9 cellular contexts compared by ENCODE assay signal in the genomic region with DNA sequence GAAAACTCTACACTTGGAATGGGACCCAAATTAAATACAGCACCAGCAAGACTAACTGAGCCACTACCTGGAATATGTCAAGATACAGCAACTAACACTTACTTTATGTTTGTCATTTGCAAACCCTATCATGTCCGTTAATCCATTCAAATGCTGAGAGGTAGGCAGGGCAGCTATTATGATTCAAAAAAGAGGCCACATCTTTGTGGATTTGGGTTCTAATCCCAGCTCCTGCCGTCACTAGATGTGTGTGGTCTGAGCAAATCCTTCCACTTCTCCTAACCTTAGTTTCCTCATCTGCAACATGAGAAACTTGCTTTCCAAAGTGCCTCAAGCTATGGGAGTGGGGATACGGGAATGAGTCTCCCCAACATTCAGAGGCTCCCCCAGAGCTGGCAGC. TPM values are rescaled to one million over a fixed set of nuclear protein-coding genes. Genes with fewer than 3 reads are reported as not detected.
DNase-seq lines count a peak whose midpoint lies in the region; ATAC-seq and TF ChIP-seq lines count a peak whose summit lies in the region.
"Had no signal": no experiment of that assay in that cellular context is flagged by ENCODE, and none has a peak within 500 bp of the region (broad histone marks: within the 10 kb centered on the region; RNA-seq: fewer than 3 reads in every experiment).

No MANE protein-coding gene starts in this region.

- H3K4me1 Mint-ChIP-seq in T-helper 2 cell treated with Interferon-gamma antibody and Interleukin-4, amounts not matched to agents 5 μg/mL and 100 μg/mL, for 36 hours (ENCODE audit: low read depth), result peaks cover 87% of the 10 kb centered on the region
- H3K4me1 Mint-ChIP-seq in stimulated activated memory B cell treated with anti-CD40 and anti-IgM and Interleukin-4, amounts not matched to agents 10 μg/mL and 1 μg/mL and 100 μg/mL, for 72 hours, result peaks cover 98% of the 10 kb centered on the region

- no peak for DNase-seq in T-helper 2 cell treated with Interferon-gamma antibody and Interleukin-4, amounts not matched to agents 5 μg/mL and 100 μg/mL, for 36 hours (ENCODE audit: low spot score)
- DNase-seq in T-helper 2 cell (no peak), SJSA1 (ENCODE audit: low read depth in 1 of 2, low spot score in 2 of 2) (no peak), esophagus squamous epithelium (lab: John Stamatoyannopoulos, UW) (no peak), ACHN (no peak)
- DNase-seq: NCI-H2171 treated with DMSO at 0.1 percent for 48 hours had no signal

- no peak overlapping the region for H3K4me3 ChIP-seq in SJSA1
- H3K4me3 ChIP-seq in esophagus squamous epithelium, result no peak overlapping the region

- no peak for TF ChIP-seq CTCF in esophagus squamous epithelium (IDR thresholded peaks at IDR 0.05)

- no peaks in the 10 kb centered on the region for H3K27me3 Mint-ChIP-seq in T-helper 2 cell treated with Interferon-gamma antibody and Interleukin-4, amounts not matched to agents 5 μg/mL and 100 μg/mL, for 36 hours (ENCODE audit: low read depth)
- no peaks in the 10 kb centered on the region for H3K27me3 Mint-ChIP-seq in stimulated activated memory B cell treated with anti-CD40 and anti-IgM and Interleukin-4, amounts not matched to agents 10 μg/mL and 1 μg/mL and 100 μg/mL, for 72 hours

- H3K27ac Mint-ChIP-seq in T-helper 2 cell treated with Interferon-gamma antibody and Interleukin-4, amounts not matched to agents 5 μg/mL and 100 μg/mL, for 36 hours, result peak overlapping the region; percentile 91
- H3K27ac Mint-ChIP-seq in stimulated activated memory B cell treated with anti-CD40 and anti-IgM and Interleukin-4, amounts not matched to agents 10 μg/mL and 1 μg/mL and 100 μg/mL, for 72 hours, result peak overlapping the region; percentile 97

- peak overlapping the region; percentile 82 for H3K4me3 Mint-ChIP-seq in T-helper 2 cell treated with Interferon-gamma antibody and Interleukin-4, amounts not matched to agents 5 μg/mL and 100 μg/mL, for 36 hours
- H3K4me3 Mint-ChIP-seq in stimulated activated memory B cell treated with anti-CD40 and anti-IgM and Interleukin-4, amounts not matched to agents 10 μg/mL and 1 μg/mL and 100 μg/mL, for 72 hours, result peak overlapping the region; percentile 79

- H3K36me3 Mint-ChIP-seq in T-helper 2 cell treated with Interferon-gamma antibody and Interleukin-4, amounts not matched to agents 5 μg/mL and 100 μg/mL, for 36 hours (ENCODE audit: low read depth), result peaks cover 39% of the 10 kb centered on the region
- peaks cover 3% of the 10 kb centered on the region for H3K36me3 Mint-ChIP-seq in stimulated activated memory B cell treated with anti-CD40 and anti-IgM and Interleukin-4, amounts not matched to agents 10 μg/mL and 1 μg/mL and 100 μg/mL, for 72 hours

- WGBS in esophagus squamous epithelium, 2 donors, result 42 to 53% methylated on average over 3 of the region's 3 CpGs

- no peak for ATAC-seq in stimulated activated memory B cell treated with anti-CD40 and anti-IgM and Interleukin-4, amounts not matched to agents 10 μg/mL and 1 μg/mL and 100 μg/mL, for 72 hours
- ATAC-seq in HG03354 (IDR thresholded peaks at IDR 0.05; ENCODE audit: poor library complexity, severe bottlenecking, unreplicated experiment) (no peak), HG02852 (IDR thresholded peaks at IDR 0.05; ENCODE audit: unreplicated experiment) (no peak)

- H3K9me3 Mint-ChIP-seq in T-helper 2 cell treated with Interferon-gamma antibody and Interleukin-4, amounts not matched to agents 5 μg/mL and 100 μg/mL, for 36 hours, result no peaks in the 10 kb centered on the region
- no peaks in the 10 kb centered on the region for H3K9me3 Mint-ChIP-seq in stimulated activated memory B cell treated with anti-CD40 and anti-IgM and Interleukin-4, amounts not matched to agents 10 μg/mL and 1 μg/mL and 100 μg/mL, for 72 hours

- no peak for TF ChIP-seq POLR2A in esophagus squamous epithelium (IDR thresholded peaks at IDR 0.05)

- in situ Hi-C loops in ACHN (cut with HindIII; ENCODE audit: low pct_ligation_motif_present, low pct_unique_long_range_greater_than_20kb, low sequenced_read_pairs), result no loop called here

- H3K4me1 ChIP-seq in SJSA1 (replicated peaks), result peaks cover 82% of the 10 kb centered on the region
- H3K4me1 ChIP-seq in esophagus squamous epithelium, result peaks cover 17 to 87% (median 21%) of the 10 kb centered on the region in 3 donors

- H3K9me3 ChIP-seq in SJSA1 (replicated peaks), result no peaks in the 10 kb centered on the region
- no peaks in the 10 kb centered on the region for H3K9me3 ChIP-seq in esophagus squamous epithelium

- peak overlapping the region; percentile 82 for H3K27ac ChIP-seq in SJSA1
- peak overlapping the region; percentile 49 to 83 (median 76) for H3K27ac ChIP-seq in esophagus squamous epithelium

- intact Hi-C loops in esophagus squamous epithelium (cut with DNase I), result no loop called here

- no peaks in the 10 kb centered on the region for H3K27me3 ChIP-seq in SJSA1 (replicated peaks)
- no peaks in the 10 kb centered on the region for H3K27me3 ChIP-seq in esophagus squamous epithelium

- no peaks in the 10 kb centered on the region for H3K36me3 ChIP-seq in SJSA1
- H3K36me3 ChIP-seq in esophagus squamous epithelium, result no peaks in the 10 kb centered on the region

RNA-seq across cellular contexts. Expression of a gene that starts 24.2 kb away (rescaled TPM):
- total RNA-seq in SJSA1 (2014; rRNA removed; shearing (Covaris generic)), result 8.4 and 10.7 TPM in 2 replicates
- 10 to 100 TPM in 2 of 4 donors, 1 to 10 TPM in 2; 1.5 to 24.6 (median 7.4) TPM for total RNA-seq in esophagus squamous epithelium
